Comparison of ENCODE assay signal across 20 cellular contexts in genomic region chr17:46720408-46720807, GRCh38.
"Had no signal": no experiment of that assay in that cellular context is flagged by ENCODE, and none has a peak within 500 bp of the region (broad histone marks: within the 10 kb centered on the region; RNA-seq: fewer than 3 reads in every experiment).

No MANE protein-coding gene starts in this region.

- DNase-seq: activated naive CD8-positive, alpha-beta T cell treated with anti-CD3 and anti-CD28 coated beads for 36 hours; amygdala; brain microvascular endothelial cell; effector CD8-positive, alpha-beta T cell; heart right ventricle; left colon; pancreas; stimulated activated CD4-positive, alpha-beta T cell treated with anti-CD3 and anti-CD28 coated beads, Interleukin-12 subunit alpha, Interleukin-12 subunit beta, amount 100 ng/mL, for 4 hours; stimulated activated CD4-positive, alpha-beta T cell treated with anti-CD3 and anti-CD28 coated beads, Interleukin-2, amount 100 ng/mL, for 24 hours; T-helper 2 cell; tibial artery had no signal

- H3K9me3 ChIP-seq: gastroesophageal sphincter, heart right ventricle, pancreas, tibial artery had no signal

- ATAC-seq: activated CD4-positive, CD25-positive, alpha-beta regulatory T cell treated with anti-CD3 and anti-CD28 coated beads, Interleukin-2, amount 50 U/mL, for 24 hours; gastroesophageal sphincter; heart right ventricle; left colon; stimulated activated memory B cell treated with anti-CD40 and anti-IgM and Interleukin-4, amounts not matched to agents 10 μg/mL and 1 μg/mL and 100 μg/mL, for 72 hours had no signal

- H3K27me3 ChIP-seq: brain microvascular endothelial cell, gastroesophageal sphincter, heart right ventricle, pancreas, tibial artery had no signal

- H3K9me3 Mint-ChIP-seq: activated naive CD8-positive, alpha-beta T cell treated with anti-CD3 and anti-CD28 coated beads for 36 hours; activated T-helper 1 cell treated with anti-CD3 and anti-CD28 coated beads, Interleukin-12 subunit alpha, Interleukin-12 subunit beta, Interleukin-2, Interleukin-4 antibody, amounts not matched to agents 30 ng/mL and 10 ng/mL and 1 ng/mL, durations not matched to agents 14 hours and 24 hours and 36 hours; central memory CD8-positive, alpha-beta T cell; stimulated activated memory B cell treated with anti-CD40 and anti-IgM and Interleukin-4, amounts not matched to agents 10 μg/mL and 1 μg/mL and 100 μg/mL, for 72 hours had no signal

- H3K27ac ChIP-seq: brain microvascular endothelial cell, coronary artery, gastroesophageal sphincter, heart right ventricle, pancreas, tibial artery had no signal

- H3K27me3 Mint-ChIP-seq: activated naive CD8-positive, alpha-beta T cell treated with anti-CD3 and anti-CD28 coated beads for 36 hours; central memory CD8-positive, alpha-beta T cell; stimulated activated memory B cell treated with anti-CD40 and anti-IgM and Interleukin-4, amounts not matched to agents 10 μg/mL and 1 μg/mL and 100 μg/mL, for 72 hours had no signal

- H3K4me3 ChIP-seq: coronary artery, gastroesophageal sphincter, heart right ventricle, lung, pancreas, tibial artery had no signal

- FAIRE-seq: islet of Langerhans, pancreas, urothelium cell line had no signal

- H3K4me1 Mint-ChIP-seq: activated naive CD8-positive, alpha-beta T cell treated with anti-CD3 and anti-CD28 coated beads for 36 hours; central memory CD8-positive, alpha-beta T cell had no signal

- H3K27ac Mint-ChIP-seq: activated naive CD8-positive, alpha-beta T cell treated with anti-CD3 and anti-CD28 coated beads for 36 hours; activated T-helper 1 cell treated with anti-CD3 and anti-CD28 coated beads, Interleukin-12 subunit alpha, Interleukin-12 subunit beta, Interleukin-2, Interleukin-4 antibody, amounts not matched to agents 30 ng/mL and 10 ng/mL and 1 ng/mL, durations not matched to agents 14 hours and 24 hours and 36 hours; stimulated activated memory B cell treated with anti-CD40 and anti-IgM and Interleukin-4, amounts not matched to agents 10 μg/mL and 1 μg/mL and 100 μg/mL, for 72 hours had no signal

- H3K4me1 ChIP-seq: gastroesophageal sphincter, tibial artery had no signal

- H3K36me3 ChIP-seq: brain microvascular endothelial cell had no signal

- H3K4me3 Mint-ChIP-seq: activated naive CD8-positive, alpha-beta T cell treated with anti-CD3 and anti-CD28 coated beads for 36 hours; activated T-helper 1 cell treated with anti-CD3 and anti-CD28 coated beads, Interleukin-12 subunit alpha, Interleukin-12 subunit beta, Interleukin-2, Interleukin-4 antibody, amounts not matched to agents 30 ng/mL and 10 ng/mL and 1 ng/mL, durations not matched to agents 14 hours and 24 hours and 36 hours; central memory CD8-positive, alpha-beta T cell; stimulated activated memory B cell treated with anti-CD40 and anti-IgM and Interleukin-4, amounts not matched to agents 10 μg/mL and 1 μg/mL and 100 μg/mL, for 72 hours had no signal
